In genomic region chr2:177263451-177264208, GRCh38 we compare ENCODE assay signal across 1 cellular context.
TF ChIP-seq lines count a peak whose summit lies in the region.

No MANE protein-coding gene starts in this region.

TF ChIP-seq in GM12878, 131 proteins besides CTCF, POLR2A, EP300 and RAD21 (continued from another document and continues in another):
- TF ChIP-seq ZBTB33 (IDR thresholded peaks at IDR 0.05) (peak; percentile 66; the same call in 1 of the 2 replicates), SUPT20H (IDR thresholded peaks at IDR 0.05; ENCODE audit: borderline replicate concordance, control insufficient read depth, low read depth, low read length) (no peak), SUZ12 (IDR thresholded peaks at IDR 0.05; ENCODE audit: unreplicated experiment) (no peak), DPF2 (IDR thresholded peaks at IDR 0.05) (peak; percentile 91), PBX3 (IDR thresholded peaks at IDR 0.05; ENCODE audit: insufficient replicate concordance, low read depth, low read length) (peak; percentile 67), HCFC1 (IDR thresholded peaks at IDR 0.05; ENCODE audit: low read length) (peak; percentile 45; the same call in 1 of the 2 replicates), LARP7 (IDR thresholded peaks at IDR 0.05) (peak; percentile 100), TCF3 (IDR thresholded peaks at IDR 0.05; ENCODE audit: borderline replicate concordance, insufficient read depth, low read depth, low read length) (peak; percentile 98), RFX5 (IDR thresholded peaks at IDR 0.05; ENCODE audit: low read depth, low read length) (no peak), RAD51 (IDR thresholded peaks at IDR 0.05) (no peak), POLR2AphosphoS5 (IDR thresholded peaks at IDR 0.05; ENCODE audit: low read length) (peak; percentile 94), E2F8 (IDR thresholded peaks at IDR 0.05; ENCODE audit: low read depth, partially characterized antibody) (peak; percentile 23), POU2F2 (IDR thresholded peaks at IDR 0.05; ENCODE audit: borderline replicate concordance, low read depth, low read length) (peak; percentile 94), ZBTB11 (CRISPR knock-in tag; IDR thresholded peaks at IDR 0.05) (no peak), PKNOX1 (IDR thresholded peaks at IDR 0.05) (peak; percentile 64), CHD1 (IDR thresholded peaks at IDR 0.05; ENCODE audit: low read depth, low read length) (peak; percentile 93; the same call in 1 of the 2 replicates), KDM1A (IDR thresholded peaks at IDR 0.05; ENCODE audit: borderline replicate concordance) (no peak), PAX5 (IDR thresholded peaks at IDR 0.05; ENCODE audit: borderline replicate concordance, low read depth, low read length) (peak; percentile 85), TCF12 (IDR thresholded peaks at IDR 0.05; ENCODE audit: low read depth, low read length) (peak; percentile 93), ZBTB40 (IDR thresholded peaks at IDR 0.05; ENCODE audit: borderline replicate concordance) (no peak), BRCA1 (IDR thresholded peaks at IDR 0.05; ENCODE audit: low read depth, low read length) (no peak), NBN (IDR thresholded peaks at IDR 0.05) (peak; percentile 94), YY1 (IDR thresholded peaks at IDR 0.05; ENCODE audit: low read depth, low read length) (peak; percentile 80), ZNF24 (IDR thresholded peaks at IDR 0.05) (peak; percentile 90), POLR2AphosphoS2 (IDR thresholded peaks at IDR 0.05; ENCODE audit: low read depth, low read length) (peak; percentile 75; the same call in 1 of the 2 replicates), CREM (IDR thresholded peaks at IDR 0.05; ENCODE audit: low read depth) (peak; percentile 97), ZNF592 (IDR thresholded peaks at IDR 0.05) (peak; percentile 73; the same call in 1 of the 2 replicates), TCF7 (IDR thresholded peaks at IDR 0.05; ENCODE audit: borderline replicate concordance) (no peak), GABPA (IDR thresholded peaks at IDR 0.05; ENCODE audit: low read depth) (no peak), E4F1 (IDR thresholded peaks at IDR 0.05; ENCODE audit: borderline replicate concordance, partially characterized antibody) (peak; percentile 54), MTA3 (IDR thresholded peaks at IDR 0.05; ENCODE audit: borderline replicate concordance, low read length) (no peak), NFXL1 (IDR thresholded peaks at IDR 0.05; ENCODE audit: borderline replicate concordance) (no peak)
